Comparison of ENCODE assay signal across 9 cellular contexts in genomic region chr17:44219126-44219635, GRCh38. TPM values are rescaled to one million over a fixed set of nuclear protein-coding genes. Genes with fewer than 3 reads are reported as not detected.
DNase-seq lines count a peak whose midpoint lies in the region; ATAC-seq and TF ChIP-seq lines count a peak whose summit lies in the region.
"Had no signal": no experiment of that assay in that cellular context is flagged by ENCODE, and none has a peak within 500 bp of the region (broad histone marks: within the 10 kb centered on the region; RNA-seq: fewer than 3 reads in every experiment).

No MANE protein-coding gene starts in this region.

- H3K4me3 ChIP-seq in fibroblast of villous mesenchyme (ENCODE audit: low read depth, low read length) (peak overlapping the region; percentile 86), neutrophil (ENCODE audit: low read depth in 1 of 2, low read length in 1 of 2) (peak overlapping the region; percentile 72 to 78), vagina (peak overlapping the region; percentile 76 to 92)

- peak overlapping the region in 1 of 2 donors; percentile 15 for H3K4me3 Mint-ChIP-seq in activated T-cell treated with anti-CD3 and anti-CD28 coated beads, Interleukin-2, amount 50 U/mL, for 72 hours

- TF ChIP-seq CTCF in fibroblast of villous mesenchyme (IDR thresholded peaks at IDR 0.05; ENCODE audit: insufficient read depth, low read depth, low read length), result peak; percentile 29
- TF ChIP-seq CTCF in neutrophil (IDR thresholded peaks at IDR 0.05), result peak; percentile 79
- peak in 1 of 3 experiments; percentile 34 for TF ChIP-seq CTCF in vagina (IDR thresholded peaks at IDR 0.05)

- no peak overlapping the region for H3K27ac Mint-ChIP-seq in activated T-cell treated with anti-CD3 and anti-CD28 coated beads, Interleukin-2, amount 50 U/mL, for 72 hours

- H3K27me3 ChIP-seq in neutrophil (peaks cover 24% of the 10 kb centered on the region), vagina (no peaks in the 10 kb centered on the region)

- peaks cover 14 to 17% of the 10 kb centered on the region in 2 donors for H3K36me3 Mint-ChIP-seq in activated T-cell treated with anti-CD3 and anti-CD28 coated beads, Interleukin-2, amount 50 U/mL, for 72 hours (ENCODE audit: insufficient read depth in 2 of 2)

- peaks cover 49% of the 10 kb centered on the region for H3K4me1 Mint-ChIP-seq in activated T-cell treated with anti-CD3 and anti-CD28 coated beads, Interleukin-2, amount 50 U/mL, for 72 hours (ENCODE audit: low read depth)

- H3K4me1 ChIP-seq in neutrophil (ENCODE audit: control insufficient read depth in 1 of 2, insufficient read depth in 1 of 2, low read depth in 1 of 2, low read length in 1 of 2) (peaks cover 32 to 38% of the 10 kb centered on the region in 2 experiments), vagina (peaks cover 45% of the 10 kb centered on the region)

- H3K9me3 Mint-ChIP-seq in activated T-cell treated with anti-CD3 and anti-CD28 coated beads, Interleukin-2, amount 50 U/mL, for 72 hours, result no peaks in the 10 kb centered on the region
- H3K9me3 Mint-ChIP-seq: T-helper 1 cell treated with Interleukin-12 subunit alpha and Interleukin-12 subunit beta and Interleukin-4 antibody, amounts not matched to agents 30 μg/mL and 1 μg/mL, for 36 hours had no signal

- DNase-seq in AG20443 (ENCODE audit: low spot score) (peak; percentile 86), OCI-M1 (lab: John Stamatoyannopoulos, UW) (peak; percentile 82), fibroblast of villous mesenchyme (ENCODE audit: low read depth) (peak; percentile 67), vagina (ENCODE audit: extremely low spot score in 2 of 2) (no peak)
- DNase-seq in activated T-cell treated with anti-CD3 and anti-CD28 coated beads, Interleukin-2, amount 50 U/mL, for 72 hours, result peak; percentile 84 to 87

- peak in 1 of 2 donors; percentile 3 for TF ChIP-seq POLR2A in vagina (IDR thresholded peaks at IDR 0.05)

- peaks cover 34% of the 10 kb centered on the region for H3K36me3 ChIP-seq in neutrophil
- peaks cover 0 to 22% of the 10 kb centered on the region in 2 donors for H3K36me3 ChIP-seq in vagina

- no peaks in the 10 kb centered on the region for H3K9me3 ChIP-seq in neutrophil
- no peaks in the 10 kb centered on the region for H3K9me3 ChIP-seq in vagina

- H3K27ac ChIP-seq in neutrophil (peak overlapping the region; percentile 97), vagina (peak overlapping the region; percentile 100)

- intact Hi-C loops in vagina (cut with DNase I), result no loop called here

- ATAC-seq in GM18511 (IDR thresholded peaks at IDR 0.05; ENCODE audit: unreplicated experiment), result peak; percentile 37
- peak; percentile 22 for ATAC-seq in HG03066 (IDR thresholded peaks at IDR 0.05; ENCODE audit: low read depth, unreplicated experiment)
- ATAC-seq in activated T-cell treated with anti-CD3 and anti-CD28 coated beads, Interleukin-2, amount 50 U/mL, for 72 hours (replicated peaks in 1 of 2), result peak; percentile 52 to 60

- no peaks in the 10 kb centered on the region for H3K27me3 Mint-ChIP-seq in activated T-cell treated with anti-CD3 and anti-CD28 coated beads, Interleukin-2, amount 50 U/mL, for 72 hours (ENCODE audit: low read depth)

RNA-seq across cellular contexts. Expression of gene UBTF, which starts 0.3 kb away (rescaled TPM):
- total RNA-seq in activated T-cell treated with anti-CD3 and anti-CD28 coated beads, Interleukin-2, amount 50 U/mL, for 72 hours, result 100 to 1,000 TPM; 105 to 125 TPM
- total RNA-seq in fibroblast of villous mesenchyme, result 46.1 and 46.6 TPM in 2 replicates
- total RNA-seq in vagina, result 53.5 TPM

RNA-seq across cellular contexts. Expression of gene ATXN7L3, which starts 19.5 kb away (rescaled TPM):
- total RNA-seq in activated T-cell treated with anti-CD3 and anti-CD28 coated beads, Interleukin-2, amount 50 U/mL, for 72 hours, result 10 to 100 TPM; 96.1 to 97.6 TPM
- 43.6 and 48.3 TPM in 2 replicates for total RNA-seq in fibroblast of villous mesenchyme
- total RNA-seq in vagina, result 27.3 TPM

RNA-seq across cellular contexts. Expression of gene TMUB2, which starts 32.4 kb away (rescaled TPM):
- total RNA-seq in activated T-cell treated with anti-CD3 and anti-CD28 coated beads, Interleukin-2, amount 50 U/mL, for 72 hours, result 10 to 100 TPM; 40.8 to 46.2 TPM
- 19.0 and 28.1 TPM in 2 replicates for total RNA-seq in fibroblast of villous mesenchyme
- total RNA-seq in vagina, result 34.9 TPM

RNA-seq across cellular contexts. Expression of gene ASB16, which starts 48.7 kb away (rescaled TPM):
- under 1 TPM; 0.34 to 0.44 TPM for total RNA-seq in activated T-cell treated with anti-CD3 and anti-CD28 coated beads, Interleukin-2, amount 50 U/mL, for 72 hours
- total RNA-seq in fibroblast of villous mesenchyme, result under 0.01 TPM in 1 of 2 replicates, not detected in the other
- total RNA-seq in vagina, result not detected

RNA-seq across cellular contexts. Expression of gene SLC4A1, which starts 48.8 kb away (rescaled TPM):
- total RNA-seq in activated T-cell treated with anti-CD3 and anti-CD28 coated beads, Interleukin-2, amount 50 U/mL, for 72 hours, result not detected
- total RNA-seq in fibroblast of villous mesenchyme (not detected in 2 replicates), vagina (not detected)

Comparison
In these comparisons a context has a peak if more than half of its experiments do, and no peak if none do; other contexts are left out.
1. DNase-seq: peak in AG20443 (single experiment), OCI-M1 (single experiment), activated T-cell treated with anti-CD3 and anti-CD28 coated beads, Interleukin-2, amount 50 U/mL, for 72 hours (2 of 2) and fibroblast of villous mesenchyme (single experiment); none in vagina (0 of 2).
2. Peak in every context shown above with its lines, with median percentiles within 50 percentile points of each other: ATAC-seq and H3K4me3 ChIP-seq.